Comparison of ENCODE assay signal across 1 cellular context in genomic region chr4:26372525-26373172, GRCh38.
TF ChIP-seq lines count a peak whose summit lies in the region.

No MANE protein-coding gene starts in this region.

TF ChIP-seq in HepG2, 621 proteins besides CTCF, POLR2A, EP300 and RAD21 (continued from another document and continues in another):
- TF ChIP-seq CEBPZ (IDR thresholded peaks at IDR 0.05; ENCODE audit: low read length) (no peak), ZNF770 (CRISPR knock-in tag; IDR thresholded peaks at IDR 0.05) (peak; percentile 95), ZNF761 (CRISPR knock-in tag; conservative IDR thresholded peaks at IDR 0.05) (no peak), THAP11 (CRISPR knock-in tag; IDR thresholded peaks at IDR 0.05) (no peak), IRF1 (CRISPR knock-in tag; IDR thresholded peaks at IDR 0.05; ENCODE audit: low read depth) (no peak), LCORL (IDR thresholded peaks at IDR 0.05) (no peak), LCORL (CRISPR knock-in tag; IDR thresholded peaks at IDR 0.05) (no peak), MATR3 (CRISPR knock-in tag; IDR thresholded peaks at IDR 0.05) (no peak), U2AF2 (IDR thresholded peaks at IDR 0.05; ENCODE audit: low read depth, low read length) (no peak), YY1 (IDR thresholded peaks at IDR 0.05; ENCODE audit: insufficient read depth, insufficient replicate concordance, low read depth, low read length) (no peak), LRRFIP1 (CRISPR knock-in tag; conservative IDR thresholded peaks at IDR 0.05) (no peak), EEA1 (CRISPR knock-in tag; IDR thresholded peaks at IDR 0.05; ENCODE audit: borderline replicate concordance) (no peak), ZNF773 (CRISPR knock-in tag; IDR thresholded peaks at IDR 0.05; ENCODE audit: borderline replicate concordance) (no peak), CHCHD3 (CRISPR knock-in tag; IDR thresholded peaks at IDR 0.05) (no peak), ZNF784 (CRISPR knock-in tag; IDR thresholded peaks at IDR 0.05; ENCODE audit: borderline replicate concordance) (no peak), ZNF768 (CRISPR knock-in tag; IDR thresholded peaks at IDR 0.05) (no peak; the same call in 1 of the 2 replicates), ZNF598 (CRISPR knock-in tag; IDR thresholded peaks at IDR 0.05; ENCODE audit: borderline replicate concordance) (no peak), CBFB (CRISPR knock-in tag; IDR thresholded peaks at IDR 0.05) (no peak), KIAA2018 (CRISPR knock-in tag; IDR thresholded peaks at IDR 0.05; ENCODE audit: borderline replicate concordance) (no peak), ATF7-NPFF (CRISPR knock-in tag; IDR thresholded peaks at IDR 0.05; ENCODE audit: low read depth) (no peak), TFE3 (CRISPR knock-in tag; IDR thresholded peaks at IDR 0.05) (no peak), E2F1 (CRISPR knock-in tag; IDR thresholded peaks at IDR 0.05) (no peak), ZNF264 (CRISPR knock-in tag; IDR thresholded peaks at IDR 0.05) (peak; percentile 100), NFAT5 (CRISPR knock-in tag; IDR thresholded peaks at IDR 0.05) (no peak)
